Comparison of ENCODE assay signal across 8 cellular contexts in the genomic region with DNA sequence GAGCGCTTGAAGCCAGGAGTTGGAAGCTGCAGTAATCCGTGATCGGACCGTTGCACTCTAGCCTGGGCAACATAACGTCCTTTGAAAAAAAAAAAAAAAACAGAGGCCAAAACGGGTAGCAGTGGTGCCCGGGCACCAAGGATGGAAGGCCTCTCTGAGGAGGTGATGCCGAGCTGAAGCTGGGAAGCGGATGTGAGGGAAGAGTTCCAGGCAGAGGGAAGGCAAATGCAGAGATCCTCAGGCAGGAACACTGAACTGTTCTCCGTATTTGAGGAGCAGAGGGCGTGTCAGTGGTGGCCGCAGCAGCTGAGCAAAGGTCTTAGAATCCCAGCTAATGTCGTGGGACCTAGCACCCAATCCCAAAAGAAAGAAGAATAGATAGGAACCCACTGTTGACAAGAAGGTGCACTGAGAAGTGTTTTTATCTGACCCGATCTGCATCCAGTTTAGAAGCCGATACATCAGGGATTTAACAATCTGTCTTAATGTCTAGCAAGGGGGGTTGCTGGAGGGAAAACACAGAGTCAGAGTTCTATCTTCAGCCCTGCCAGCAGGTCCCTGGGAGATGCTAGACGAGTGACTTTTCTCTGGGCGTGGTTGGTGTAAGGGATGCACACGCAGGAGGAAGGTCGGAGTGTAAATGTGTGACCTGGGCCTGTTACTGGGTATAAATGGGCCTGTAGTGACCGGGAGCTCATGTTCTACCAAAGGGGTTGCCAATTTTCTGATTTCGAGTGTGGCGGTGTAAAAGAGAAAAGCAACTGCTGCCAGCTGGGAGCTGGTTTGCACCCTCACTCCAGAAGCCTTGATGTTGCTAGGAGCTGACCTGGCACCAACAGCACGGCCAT. TPM values are rescaled to one million over a fixed set of nuclear protein-coding genes. Genes with fewer than 3 reads are reported as not detected.
A peak's percentile ranks its signal among the peaks of the same experiment; 100 is the strongest.
DNase-seq lines count a peak whose midpoint lies in the region; ATAC-seq and TF ChIP-seq lines count a peak whose summit lies in the region.

No MANE protein-coding gene starts in this region.

- H3K27me3 ChIP-seq in iPS-15b (ENCODE audit: control insufficient read depth, insufficient read depth, low read length) (no peaks in the 10 kb centered on the region), gastrocnemius medialis (no peaks in the 10 kb centered on the region)

- intact Hi-C loops in gastrocnemius medialis (cut with DNase I; ENCODE audit: low total_unique reads): loop anchor here (1.0 to 5.0 kb wide), 8 partner anchors 27 to 135 kb away; a partner anchor contains a TSS

- TF ChIP-seq POLR2A in gastrocnemius medialis (IDR thresholded peaks at IDR 0.05): no peak

- in situ Hi-C loops in gastrocnemius medialis (cut with MboI; ENCODE audit: low sequenced_read_pairs in 4 of 4): loop anchor here in 1 of 4 donors (10.0 kb wide), 1 partner anchor 48 kb away; a partner anchor contains a TSS

- no peaks in the 10 kb centered on the region for H3K36me3 ChIP-seq in iPS-15b (ENCODE audit: control insufficient read depth, insufficient read depth, low read length)
- H3K36me3 ChIP-seq in gastrocnemius medialis: peaks cover 0 to 13% of the 10 kb centered on the region in 2 donors

- H3K4me3 ChIP-seq in iPS-15b (ENCODE audit: low read depth, low read length) (peak overlapping the region; percentile 86), gastrocnemius medialis (peak overlapping the region; percentile 75 to 99 (median 97))

- TF ChIP-seq CTCF in gastrocnemius medialis (IDR thresholded peaks at IDR 0.05 in 4 of 5, conservative IDR thresholded peaks at IDR 0.05 in 1 of 5): no peak

- H3K4me1 ChIP-seq in iPS-15b (ENCODE audit: control insufficient read depth, insufficient read depth, low read length) (no peaks in the 10 kb centered on the region), gastrocnemius medialis (peaks cover 22 to 25% of the 10 kb centered on the region in 2 donors)

- DNase-seq in NCI-H526 (lab: John Stamatoyannopoulos, UW) (peak; percentile 27 to 58), NCI-H526 treated with DMSO at 0.1 percent for 48 hours (lab: John Stamatoyannopoulos, UW) (no peak), LoVo (ENCODE audit: low spot score) (peak; percentile 41), anterior cingulate cortex (lab: John Stamatoyannopoulos, UW) (peak in 33 of 58 donors; percentile 8 to 75 (median 46)), gastrocnemius medialis (no peak), occipital lobe (lab: John Stamatoyannopoulos, UW) (no peak)
- DNase-seq in stimulated activated CD4-positive, alpha-beta T cell treated with anti-CD3 and anti-CD28 coated beads, Interleukin-4, amount 100 ng/mL, for 1 hour: no peak

- peak; percentile 40 to 43 for ATAC-seq in gastrocnemius medialis

- H3K9ac ChIP-seq in iPS-15b (ENCODE audit: low read depth, low read length): peak overlapping the region; percentile 50

- H3K9me3 ChIP-seq in iPS-15b (ENCODE audit: control insufficient read depth, insufficient read depth, low read length) (no peaks in the 10 kb centered on the region), gastrocnemius medialis (no peaks in the 10 kb centered on the region)

- H3K27ac ChIP-seq in gastrocnemius medialis: peak overlapping the region; percentile 88 to 96 (median 89)

RNA-seq across cellular contexts. Expression of a gene that starts 0.9 kb away (rescaled TPM):
- 1 to 10 TPM; 3.7 to 8.6 (median 6.3) TPM for total RNA-seq in gastrocnemius medialis
- 15.6 TPM for total RNA-seq in occipital lobe

RNA-seq across cellular contexts. Expression of a gene that starts 26.6 kb away (rescaled TPM):
- not detected for total RNA-seq in gastrocnemius medialis
- 17.2 TPM for total RNA-seq in occipital lobe

RNA-seq across cellular contexts. Expression of a gene that starts 27.5 kb away (rescaled TPM):
- total RNA-seq in gastrocnemius medialis (1 to 10 TPM in 1 of 4 donors, under 1 TPM in 3; 0.20 to 1.7 (median 0.56) TPM), occipital lobe (32.1 TPM)

RNA-seq across cellular contexts. Expression of a gene that starts 35.0 kb away (rescaled TPM):
- 100 to 1,000 TPM in 1 of 4 donors, 10 to 100 TPM in 3; 48.1 to 120 (median 60.2) TPM for total RNA-seq in gastrocnemius medialis
- 22.5 TPM for total RNA-seq in occipital lobe

RNA-seq across cellular contexts. Expression of a gene that starts 46.8 kb away (rescaled TPM):
- 10 to 100 TPM; 15.9 to 31.0 (median 22.1) TPM for total RNA-seq in gastrocnemius medialis
- total RNA-seq in occipital lobe: 49.8 TPM

Comparison
In these comparisons a context has a peak if more than half of its experiments do, and no peak if none do; other contexts are left out.
1. DNase-seq: peak in NCI-H526 (2 of 2), LoVo (single experiment) and anterior cingulate cortex (33 of 58); none in NCI-H526 treated with DMSO at 0.1 percent for 48 hours (single experiment), gastrocnemius medialis (0 of 2), occipital lobe (single experiment) and stimulated activated CD4-positive, alpha-beta T cell treated with anti-CD3 and anti-CD28 coated beads, Interleukin-4, amount 100 ng/mL, for 1 hour (single experiment).
2. RNA of a gene that starts 26.6 kb away (total RNA-seq): 17.2 TPM in occipital lobe (single experiment); not detected in gastrocnemius medialis; every median in the first group is over 10 times any median in the second.
3. RNA of a gene that starts 27.5 kb away (total RNA-seq): 32.1 TPM in occipital lobe (single experiment); 0.20 to 1.7 TPM in gastrocnemius medialis; every median in the first group is over 10 times any median in the second.